In genomic region chr10:14481014-14481413, GRCh38 we compare ENCODE assay signal across 17 cellular contexts.
DNase-seq lines count a peak whose midpoint lies in the region; ATAC-seq, FAIRE-seq and TF ChIP-seq lines count a peak whose summit lies in the region.
"Had no signal": no experiment of that assay in that cellular context is flagged by ENCODE, and none has a peak within 500 bp of the region (broad histone marks: within the 10 kb centered on the region; RNA-seq: fewer than 3 reads in every experiment).

No MANE protein-coding gene starts in this region.

- no peaks in the 10 kb centered on the region for H3K9me3 ChIP-seq in sigmoid colon
- H3K9me3 ChIP-seq in right cardiac atrium (ENCODE audit: control insufficient read depth, low read length) = no peaks in the 10 kb centered on the region
- H3K9me3 ChIP-seq: BLaER1 had no signal

- peaks cover 0 to 21% (median 5%) of the 10 kb centered on the region in 4 donors for H3K4me1 ChIP-seq in sigmoid colon
- no peaks in the 10 kb centered on the region for H3K4me1 ChIP-seq in right cardiac atrium (ENCODE audit: control insufficient read depth, insufficient read depth, low read length)
- H3K4me1 ChIP-seq: BLaER1 had no signal

- no peak for FAIRE-seq in urothelium cell line (lab: Jason Lieb, UNC)
- FAIRE-seq: GM19239, HTR-8/SVneo had no signal

- no peak for TF ChIP-seq POLR2A in sigmoid colon (IDR thresholded peaks at IDR 0.05)

- no peaks in the 10 kb centered on the region for H3K36me3 ChIP-seq in sigmoid colon
- H3K36me3 ChIP-seq: BLaER1 had no signal

- WGBS in sigmoid colon, 2 donors = 88 to 94% methylated on average over 4 of the region's 4 CpGs
- WGBS in right cardiac atrium = 85% methylated on average over 4 of the region's 4 CpGs

- DNase-seq in Right ventricle myocardium superior (no peak), Right ventricle myocardium inferior (ENCODE audit: missing footprints) (no peak), sigmoid colon (no peak), DMS79 treated with DMSO at 0.1 percent for 48 hours (lab: John Stamatoyannopoulos, UW) (no peak), urothelium cell line (ENCODE audit: low spot score) (no peak), right cardiac atrium (no peak)
- DNase-seq in effector CD4-positive, alpha-beta T cell = no peak
- DNase-seq: 8988T; AML-193; Caco-2; CD8-positive, alpha-beta memory T cell; GF-D8 had no signal

- H3K27me3 ChIP-seq in layer of hippocampus (ENCODE audit: control insufficient read depth, insufficient read depth, low read length) (no peaks in the 10 kb centered on the region), sigmoid colon (no peaks in the 10 kb centered on the region), right cardiac atrium (ENCODE audit: control insufficient read depth, insufficient read depth) (no peaks in the 10 kb centered on the region)

- H3K27ac ChIP-seq in layer of hippocampus (ENCODE audit: low read depth, low read length) = peak overlapping the region; percentile 79
- peak overlapping the region; percentile 14 to 67 (median 36) for H3K27ac ChIP-seq in sigmoid colon
- H3K27ac ChIP-seq in right cardiac atrium (ENCODE audit: low read length) = no peak overlapping the region
- H3K27ac ChIP-seq: BLaER1 had no signal

- TF ChIP-seq CTCF in sigmoid colon (IDR thresholded peaks at IDR 0.05) = no peak

- intact Hi-C loops in Right ventricle myocardium superior (cut with DNase I) = no loop called here
- intact Hi-C loops in Right ventricle myocardium inferior (cut with DNase I) = no loop called here
- intact Hi-C loops in sigmoid colon (cut with DNase I) = no loop called here
- intact Hi-C loops in right cardiac atrium (cut with DNase I) = no loop called here

- H3K4me3 ChIP-seq in sigmoid colon = no peak overlapping the region
- H3K4me3 ChIP-seq in right cardiac atrium (ENCODE audit: low read length) = no peak overlapping the region
- H3K4me3 ChIP-seq: BLaER1 had no signal

- ATAC-seq in Right ventricle myocardium superior (ENCODE audit: poor library complexity) = peak; percentile 32
- ATAC-seq in Right ventricle myocardium inferior = no peak
- ATAC-seq in right cardiac atrium = no peak
- ATAC-seq: HCT116 had no signal

- peak in 1 of 4 donors; percentile 7 for TF ChIP-seq EP300 in sigmoid colon (IDR thresholded peaks at IDR 0.05)
